14 cellular contexts compared by ENCODE assay signal in genomic region chr7:46854958-46855473, GRCh38.
DNase-seq lines count a peak whose midpoint lies in the region; ATAC-seq and TF ChIP-seq lines count a peak whose summit lies in the region.
"Had no signal": no experiment of that assay in that cellular context is flagged by ENCODE, and none has a peak within 500 bp of the region (broad histone marks: within the 10 kb centered on the region; RNA-seq: fewer than 3 reads in every experiment).

No MANE protein-coding gene starts in this region.

- peaks cover 69% of the 10 kb centered on the region for H3K4me1 Mint-ChIP-seq in HFFc6 (ENCODE audit: low read depth)
- H3K4me1 Mint-ChIP-seq: T-helper 17 cell had no signal

- TF ChIP-seq CTCF in HFFc6 (IDR thresholded peaks at IDR 0.05) = peak; percentile 57; the same call in 1 of the 2 replicates
- no peak for TF ChIP-seq CTCF in WERI-Rb-1 (IDR thresholded peaks at IDR 0.05; ENCODE audit: low read depth, low read length)
- TF ChIP-seq CTCF in foreskin keratinocyte (conservative IDR thresholded peaks at IDR 0.05) = no peak

- H3K36me3 ChIP-seq in ACC112 (ENCODE audit: insufficient read depth, low read length) (no peaks in the 10 kb centered on the region), WERI-Rb-1 (no peaks in the 10 kb centered on the region), H7 (replicated peaks; ENCODE audit: control insufficient read depth, insufficient read depth, low read length) (no peaks in the 10 kb centered on the region)
- H3K36me3 ChIP-seq: BLaER1 treated with 17β-estradiol and CSF1 and Interleukin-3, amounts not matched to agents 10 nM and 100 nM had no signal

- H3K36me3 Mint-ChIP-seq in HFFc6 (ENCODE audit: low read depth) = no peaks in the 10 kb centered on the region

- peak overlapping the region; percentile 36 for H3K4me3 Mint-ChIP-seq in HFFc6
- H3K4me3 Mint-ChIP-seq: T-helper 17 cell had no signal

- no peak overlapping the region for H2AFZ ChIP-seq in ACC112 (ENCODE audit: low read length, unreplicated experiment)

- ATAC-seq in foreskin keratinocyte (no peak), HG02678 (IDR thresholded peaks at IDR 0.05; ENCODE audit: unreplicated experiment) (no peak)
- ATAC-seq: T-helper 17 cell had no signal

- DNase-seq in HFFc6 (peak; percentile 87), WERI-Rb-1 (peak; percentile 30), foreskin keratinocyte (peak; percentile 24 to 63), H7 (no peak), NCI-H1436 treated with DMSO at 0.1 percent for 48 hours (lab: John Stamatoyannopoulos, UW) (no peak), cerebellar nuclear complex (lab: John Stamatoyannopoulos, UW) (no peak)
- DNase-seq: activated CD4-positive, alpha-beta T cell treated with anti-CD3 and anti-CD28 coated beads, Interleukin-2, amount 50 U/mL, for 48 hours; caudate nucleus; OCI-M1; stimulated activated CD4-positive, alpha-beta T cell treated with anti-CD3 and anti-CD28 coated beads, Interleukin-1b, Interleukin-23, amount 100 ng/mL, for 48 hours; T-helper 17 cell had no signal

- no peaks in the 10 kb centered on the region for H3K79me2 ChIP-seq in ACC112 (ENCODE audit: control insufficient read depth, insufficient read depth, low read length, unreplicated experiment)

- H3K4me1 ChIP-seq in ACC112 (ENCODE audit: control insufficient read depth, insufficient read depth, low read length, unreplicated experiment) (peaks cover 9% of the 10 kb centered on the region), foreskin keratinocyte (no peaks in the 10 kb centered on the region)

- no peaks in the 10 kb centered on the region for H3K9me3 Mint-ChIP-seq in HFFc6

- peak overlapping the region; percentile 39 for H3K27ac ChIP-seq in ACC112 (ENCODE audit: low read depth, low read length)
- H3K27ac ChIP-seq in WERI-Rb-1 = no peak overlapping the region
- no peak overlapping the region for H3K27ac ChIP-seq in foreskin keratinocyte
- H3K27ac ChIP-seq: BLaER1 treated with 17β-estradiol and CSF1 and Interleukin-3, amounts not matched to agents 10 nM and 100 nM had no signal

- H3K27ac Mint-ChIP-seq in HFFc6 = peak overlapping the region; percentile 76
- H3K27ac Mint-ChIP-seq: T-helper 17 cell had no signal

- no peaks in the 10 kb centered on the region; the same call in 1 of the 2 replicates for H3K27me3 Mint-ChIP-seq in HFFc6 (ENCODE audit: insufficient read depth)
- H3K27me3 Mint-ChIP-seq: T-helper 17 cell had no signal

- H3K27me3 ChIP-seq in ACC112 (ENCODE audit: insufficient read depth, low read length) (no peaks in the 10 kb centered on the region), WERI-Rb-1 (ENCODE audit: insufficient read depth, low read depth, severe bottlenecking) (no peaks in the 10 kb centered on the region), foreskin keratinocyte (no peaks in the 10 kb centered on the region), H7 (ENCODE audit: control insufficient read depth, insufficient read depth, low read length) (no peaks in the 10 kb centered on the region)
- H3K27me3 ChIP-seq: BLaER1 treated with 17β-estradiol and CSF1 and Interleukin-3, amounts not matched to agents 10 nM and 100 nM had no signal

- no peaks in the 10 kb centered on the region for H3K9me3 ChIP-seq in WERI-Rb-1 (ENCODE audit: severe bottlenecking)
- H3K9me3 ChIP-seq: BLaER1 treated with 17β-estradiol and CSF1 and Interleukin-3, amounts not matched to agents 10 nM and 100 nM had no signal

- H3K4me3 ChIP-seq in ACC112 (ENCODE audit: low read depth, low read length) (no peak overlapping the region), WERI-Rb-1 (ENCODE audit: low read depth, low read length) (no peak overlapping the region), H7 (ENCODE audit: insufficient read depth, low read depth, low read length) (no peak overlapping the region)
- H3K4me3 ChIP-seq: BLaER1 treated with 17β-estradiol and CSF1 and Interleukin-3, amounts not matched to agents 10 nM and 100 nM had no signal

Comparison
In these comparisons a context has a peak if more than half of its experiments do, and no peak if none do; other contexts are left out.
1. DNase-seq: peak in HFFc6 (single experiment), WERI-Rb-1 (single experiment) and foreskin keratinocyte (2 of 2); none in H7 (single experiment), NCI-H1436 treated with DMSO at 0.1 percent for 48 hours (single experiment) and cerebellar nuclear complex (0 of 2).